8 cellular contexts compared by ENCODE assay signal in genomic region chr9:20684865-20685696, GRCh38. TPM values are rescaled to one million over a fixed set of nuclear protein-coding genes. Genes with fewer than 3 reads are reported as not detected.
DNase-seq lines count a peak whose midpoint lies in the region; ATAC-seq and TF ChIP-seq lines count a peak whose summit lies in the region.

No MANE protein-coding gene starts in this region.

- peak overlapping the region; percentile 70 to 84 for H3K27ac Mint-ChIP-seq in T-cell
- peak overlapping the region; percentile 91 for H3K27ac Mint-ChIP-seq in progenitor cell of endocrine pancreas

- POLR2A ChIA-PET in T-cell (lab: Charles Lee): interaction anchor here (0.6 to 2.5 kb wide), 8 partner anchors 11 to 1111 kb away, joined by 3 to 20 read pairs (median 4); partner anchors contain the start of gene MLLT3 (in 2 of the 2)

- H2AFZ ChIP-seq in ACC112 (ENCODE audit: low read length, unreplicated experiment): peak overlapping the region; percentile 77

- DNase-seq in T-cell (peak in 7 of 34 experiments; percentile 3 to 28 (median 21)), fibroblast of peridontal ligament (ENCODE audit: extremely low read depth) (peak; percentile 88), progenitor cell of endocrine pancreas (ENCODE audit: low spot score, unreplicated experiment) (no peak), NCI-H2107 (lab: John Stamatoyannopoulos, UW) (no peak)

- peak overlapping the region; percentile 86 for H3K4me3 ChIP-seq in ACC112 (ENCODE audit: low read depth, low read length)

- CTCF ChIA-PET in T-cell (lab: Charles Lee): interaction anchor here (0.7 to 1.8 kb wide), 7 partner anchors 37 to 330 kb away, joined by 3 to 19 read pairs (median 4); partner anchors contain the start of gene MLLT3 (in 2 of the 2)

- peak overlapping the region; percentile 86 to 90 (median 87) for H3K4me3 Mint-ChIP-seq in T-cell
- H3K4me3 Mint-ChIP-seq in progenitor cell of endocrine pancreas (ENCODE audit: low read depth): peak overlapping the region; percentile 84

- peaks cover 15% of the 10 kb centered on the region for H3K4me1 ChIP-seq in ACC112 (ENCODE audit: control insufficient read depth, insufficient read depth, low read length, unreplicated experiment)

- ATAC-seq in GM18499 (IDR thresholded peaks at IDR 0.05; ENCODE audit: insufficient read depth, unreplicated experiment): peak; percentile 19
- ATAC-seq in T-cell (replicated peaks in 1 of 4): peak; percentile 11 to 17 (median 14)
- no peak for ATAC-seq in GM18870 (IDR thresholded peaks at IDR 0.05; ENCODE audit: unreplicated experiment)
- ATAC-seq in HG03520 (IDR thresholded peaks at IDR 0.05; ENCODE audit: unreplicated experiment): no peak

- H3K36me3 ChIP-seq in ACC112 (ENCODE audit: insufficient read depth, low read length): no peaks in the 10 kb centered on the region

- H3K27me3 Mint-ChIP-seq in T-cell: no peaks in the 10 kb centered on the region
- no peaks in the 10 kb centered on the region for H3K27me3 Mint-ChIP-seq in progenitor cell of endocrine pancreas

- peaks cover 45% of the 10 kb centered on the region for H3K79me2 ChIP-seq in ACC112 (ENCODE audit: control insufficient read depth, insufficient read depth, low read length, unreplicated experiment)

- no peak for TF ChIP-seq CTCF in progenitor cell of endocrine pancreas (IDR thresholded peaks at IDR 0.05; ENCODE audit: unreplicated experiment)

- no peaks in the 10 kb centered on the region for H3K9me3 Mint-ChIP-seq in T-cell
- H3K9me3 Mint-ChIP-seq in progenitor cell of endocrine pancreas (ENCODE audit: low read depth): no peaks in the 10 kb centered on the region

- no peaks in the 10 kb centered on the region for H3K27me3 ChIP-seq in ACC112 (ENCODE audit: insufficient read depth, low read length)

- peak overlapping the region; percentile 72 for H3K27ac ChIP-seq in ACC112 (ENCODE audit: low read depth, low read length)

- H3K36me3 Mint-ChIP-seq in T-cell: no peaks in the 10 kb centered on the region
- H3K36me3 Mint-ChIP-seq in progenitor cell of endocrine pancreas (ENCODE audit: insufficient read depth): no peaks in the 10 kb centered on the region

- H3K4me1 Mint-ChIP-seq in T-cell (peaks cover 15 to 22% (median 22%) of the 10 kb centered on the region in 3 donors), progenitor cell of endocrine pancreas (ENCODE audit: low read depth) (peaks cover 11% of the 10 kb centered on the region)

RNA-seq across cellular contexts. Expression of gene FOCAD, which starts 1.0 kb away (rescaled TPM):
- total RNA-seq in T-cell (10 to 100 TPM; 13.4 to 29.0 (median 21.3) TPM), progenitor cell of endocrine pancreas (65.6 and 68.2 TPM in 2 replicates)

Comparison
In these comparisons a context has a peak if more than half of its experiments do, and no peak if none do; other contexts are left out.
1. ATAC-seq: peak in GM18499 (single experiment) and T-cell (4 of 4); none in GM18870 (single experiment) and HG03520 (single experiment).